In genomic region chr12:98370976-98371375, GRCh38 we compare ENCODE assay signal across 16 cellular contexts.
"Had no signal": no experiment of that assay in that cellular context is flagged by ENCODE, and none has a peak within 500 bp of the region (broad histone marks: within the 10 kb centered on the region; RNA-seq: fewer than 3 reads in every experiment).

No MANE protein-coding gene starts in this region.

- H3K36me3 Mint-ChIP-seq: mesothelial cell of epicardium had no signal

- H3K27ac ChIP-seq: body of pancreas, colonic mucosa, gastroesophageal sphincter, lower lobe of right lung, neural progenitor cell, sigmoid colon, SJSA1 had no signal

- H3K27ac Mint-ChIP-seq: activated B cell treated with CpG ODN at 0.5 μM for 24 hours; activated CD4-positive, alpha-beta T cell treated with anti-CD3 and anti-CD28 coated beads, Interleukin-2, amount 10 ng/mL, durations not matched to agents 7 days and 5 days; activated T-cell treated with anti-CD3 and anti-CD28 coated beads, Interleukin-2, amount 50 U/mL, for 72 hours; mesothelial cell of epicardium had no signal

- ATAC-seq: activated T-cell treated with anti-CD3 and anti-CD28 coated beads, Interleukin-2, amount 50 U/mL, for 72 hours; body of pancreas; gastroesophageal sphincter; left colon; lower lobe of right lung had no signal

- H3K4me3 ChIP-seq: body of pancreas, colonic mucosa, gastroesophageal sphincter, lower lobe of right lung, neural progenitor cell, sigmoid colon, SJSA1 had no signal

- H3K4me3 Mint-ChIP-seq: activated B cell treated with CpG ODN at 0.5 μM for 24 hours; activated CD4-positive, alpha-beta T cell treated with anti-CD3 and anti-CD28 coated beads, Interleukin-2, amount 10 ng/mL, durations not matched to agents 7 days and 5 days; activated T-cell treated with anti-CD3 and anti-CD28 coated beads, Interleukin-2, amount 50 U/mL, for 72 hours; mesothelial cell of epicardium; neural progenitor cell had no signal

- H3K27me3 ChIP-seq: body of pancreas, colonic mucosa, gastroesophageal sphincter, neural progenitor cell, sigmoid colon had no signal

- DNase-seq: activated B cell treated with CpG ODN at 0.5 μM for 24 hours; activated CD4-positive, alpha-beta T cell treated with anti-CD3 and anti-CD28 coated beads, Interleukin-2, amount 10 ng/mL, durations not matched to agents 7 days and 5 days; activated CD8-positive, alpha-beta memory T cell treated with anti-CD3 and anti-CD28 coated beads, Interleukin-2, amount 50 U/mL, for 4 hours; activated naive CD4-positive, alpha-beta T cell treated with Interleukin-2 at 50 U/mL for 16 hours; activated T-cell treated with anti-CD3 and anti-CD28 coated beads, Interleukin-2, amount 50 U/mL, for 72 hours; caudate nucleus; colonic mucosa; left colon; lower lobe of right lung; sigmoid colon; stimulated activated CD4-positive, alpha-beta T cell treated with anti-CD3 and anti-CD28 coated beads, Interleukin-1b, Interleukin-23, amount 100 ng/mL, for 48 hours had no signal

- H3K4me2 ChIP-seq: neural progenitor cell had no signal

- H3K9me3 Mint-ChIP-seq: activated B cell treated with CpG ODN at 0.5 μM for 24 hours; activated T-cell treated with anti-CD3 and anti-CD28 coated beads, Interleukin-2, amount 50 U/mL, for 72 hours; mesothelial cell of epicardium; neural progenitor cell had no signal

- H3K4me1 Mint-ChIP-seq: activated B cell treated with CpG ODN at 0.5 μM for 24 hours had no signal

- H3K9me3 ChIP-seq: body of pancreas, colonic mucosa, gastroesophageal sphincter, lower lobe of right lung, sigmoid colon, SJSA1 had no signal

- H3K9ac ChIP-seq: neural progenitor cell had no signal

- H3K36me3 ChIP-seq: colonic mucosa, gastroesophageal sphincter, lower lobe of right lung, neural progenitor cell, sigmoid colon, SJSA1 had no signal

- H3K4me1 ChIP-seq: colonic mucosa, gastroesophageal sphincter, lower lobe of right lung, sigmoid colon, SJSA1 had no signal
